In the genomic region with DNA sequence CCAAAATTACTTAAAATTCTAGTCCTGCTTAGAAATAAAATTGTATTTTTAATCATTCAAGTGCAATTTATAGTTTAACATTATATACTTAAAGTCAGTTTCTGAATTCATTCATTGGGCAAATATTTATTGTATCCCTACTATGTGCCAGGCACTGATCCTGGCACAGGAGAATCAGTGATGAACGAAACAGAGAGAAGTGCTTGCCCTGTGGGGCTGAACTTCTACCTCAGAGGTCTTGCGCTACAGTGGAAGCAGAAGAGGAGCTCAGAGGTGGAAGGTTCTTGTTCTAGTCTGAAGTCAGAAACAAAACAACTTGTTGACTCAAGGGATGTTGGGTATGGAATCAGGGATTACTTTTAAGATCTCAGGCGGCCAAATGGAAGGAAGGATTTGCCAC, we compare ENCODE assay signal across 1 cellular context.
TF ChIP-seq lines count a peak whose summit lies in the region.

No MANE protein-coding gene starts in this region.

TF ChIP-seq in K562, 482 proteins besides CTCF, POLR2A, EP300 and RAD21:
- TF ChIP-seq HSF4 (CRISPR knock-in tag; IDR thresholded peaks at IDR 0.05; ENCODE audit: borderline replicate concordance) (no peak), ZNF263 (CRISPR knock-in tag; IDR thresholded peaks at IDR 0.05; ENCODE audit: borderline replicate concordance) (no peak), ZKSCAN1 (IDR thresholded peaks at IDR 0.05; ENCODE audit: low read depth, low read length) (peak; percentile 48; the same call in 1 of the 2 replicates)
